ENCODE assay signal across 14 cellular contexts in the genomic region with DNA sequence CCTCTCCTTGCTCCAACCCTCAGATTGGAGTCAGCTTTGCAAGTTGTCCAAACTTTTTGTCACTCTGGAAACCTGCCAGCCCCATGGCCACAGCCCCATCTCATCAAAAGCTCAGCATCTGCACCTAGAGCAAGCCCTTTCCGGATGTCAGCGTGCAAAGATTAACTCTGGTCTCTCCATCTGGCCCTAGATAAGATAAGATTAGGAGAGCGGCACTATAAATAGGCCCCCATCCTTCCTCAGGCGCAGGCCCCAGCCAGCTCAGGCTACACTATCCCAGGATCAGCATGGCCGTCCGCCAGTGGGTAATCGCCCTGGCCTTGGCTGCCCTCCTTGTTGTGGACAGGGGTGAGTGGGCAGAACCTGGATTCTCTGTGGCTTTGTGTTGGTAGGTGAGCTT. TPM values are rescaled to one million over a fixed set of nuclear protein-coding genes. Genes with fewer than 3 reads are reported as not detected.
DNase-seq lines count a peak whose midpoint lies in the region; ATAC-seq and TF ChIP-seq lines count a peak whose summit lies in the region.
"Had no signal": no experiment of that assay in that cellular context is flagged by ENCODE, and none has a peak within 500 bp of the region (broad histone marks: within the 10 kb centered on the region; RNA-seq: fewer than 3 reads in every experiment).

A gene with protein sequence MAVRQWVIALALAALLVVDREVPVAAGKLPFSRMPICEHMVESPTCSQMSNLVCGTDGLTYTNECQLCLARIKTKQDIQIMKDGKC (plus strand): TSS at position 246 of the 400 bp plus-strand sequence. CDS start 42 bp downstream, at position 288.

- H3K27ac Mint-ChIP-seq in endothelial cell (ENCODE audit: unreplicated experiment): peak within 1 kb of the TSS; percentile 53
- peak within 1 kb of the TSS in 2 of 3 experiments; percentile 22 to 26 for H3K27ac Mint-ChIP-seq in nephron

- peak; percentile 95 for DNase-seq in DMS 273 (lab: John Stamatoyannopoulos, UW; ENCODE audit: unreplicated experiment)
- peak; percentile 71 to 90 for DNase-seq in NCI-H524 (lab: John Stamatoyannopoulos, UW)
- no peak for DNase-seq in endothelial cell (ENCODE audit: low spot score)
- DNase-seq in sciatic nerve (ENCODE audit: low spot score): no peak
- DNase-seq in foreskin keratinocyte: no peak

- H3K27ac ChIP-seq in foreskin keratinocyte: no peak within 1 kb of the TSS
- H3K27ac ChIP-seq: C4-2B, upper lobe of left lung had no signal

- H3K9me3 Mint-ChIP-seq in endothelial cell (ENCODE audit: unreplicated experiment) (no peaks in the 10 kb centered on the region), nephron (no peaks in the 10 kb centered on the region)

- H3K4me3 Mint-ChIP-seq in endothelial cell (ENCODE audit: unreplicated experiment) (peak within 1 kb of the TSS; percentile 5), nephron (peak within 1 kb of the TSS in 1 of 3 experiments; percentile 34)

- H3K4me1 ChIP-seq in foreskin keratinocyte: peaks cover under 1% of the 10 kb centered on the region
- H3K4me1 ChIP-seq: HAP-1, upper lobe of left lung had no signal

- TF ChIP-seq CTCF in endothelial cell (IDR thresholded peaks at IDR 0.05; ENCODE audit: unreplicated experiment) (no peak), nephron (IDR thresholded peaks at IDR 0.05; ENCODE audit: unreplicated experiment in 3 of 3) (no peak), foreskin keratinocyte (conservative IDR thresholded peaks at IDR 0.05) (no peak)

- H3K27me3 Mint-ChIP-seq in endothelial cell (ENCODE audit: unreplicated experiment) (peaks cover 2% of the 10 kb centered on the region), nephron (ENCODE audit: low read depth) (peaks cover 17% of the 10 kb centered on the region)

- H3K27me3 ChIP-seq in foreskin keratinocyte: no peaks in the 10 kb centered on the region
- H3K27me3 ChIP-seq: upper lobe of left lung had no signal

- H3K4me1 Mint-ChIP-seq in endothelial cell (ENCODE audit: unreplicated experiment) (no peaks in the 10 kb centered on the region), nephron (peaks cover 7% of the 10 kb centered on the region)

- intact Hi-C loops in sciatic nerve (cut with DNase I): no loop called here

- H3K36me3 Mint-ChIP-seq in endothelial cell (ENCODE audit: low read depth, unreplicated experiment) (peaks cover 6% of the 10 kb centered on the region), nephron (ENCODE audit: low read depth) (no peaks in the 10 kb centered on the region)

- ATAC-seq in sciatic nerve: no peak
- ATAC-seq in foreskin keratinocyte: no peak
- ATAC-seq in HG03354 (IDR thresholded peaks at IDR 0.05; ENCODE audit: poor library complexity, severe bottlenecking, unreplicated experiment): no peak
- ATAC-seq in GM18867 (IDR thresholded peaks at IDR 0.05; ENCODE audit: unreplicated experiment): no peak

RNA-seq across cellular contexts. Expression of the gene that starts here (rescaled TPM):
- total RNA-seq in endothelial cell (ENCODE audit: unreplicated experiment) (not detected), sciatic nerve (not detected), foreskin keratinocyte (not detected in 2 replicates)
- polyA plus RNA-seq in foreskin keratinocyte: not detected in 2 replicates
- total RNA-seq: dermis microvascular lymphatic vessel endothelial cell, LHCN-M2, upper lobe of left lung had no signal
- polyA plus RNA-seq: liver had no signal

Comparison
In these comparisons a context has a peak if more than half of its experiments do, and no peak if none do; other contexts are left out.
1. DNase-seq: peak in DMS 273 (single experiment) and NCI-H524 (2 of 2); none in endothelial cell (single experiment), sciatic nerve (single experiment) and foreskin keratinocyte (0 of 2).